Comparison of ENCODE assay signal across 19 cellular contexts in genomic region chr2:38981061-38981669, GRCh38.
A peak's percentile ranks its signal among the peaks of the same experiment; 100 is the strongest.
DNase-seq lines count a peak whose midpoint lies in the region; TF ChIP-seq lines count a peak whose summit lies in the region.
"Had no signal": no experiment of that assay in that cellular context is flagged by ENCODE, and none has a peak within 500 bp of the region (broad histone marks: within the 10 kb centered on the region; RNA-seq: fewer than 3 reads in every experiment).

No MANE protein-coding gene starts in this region.

- TF ChIP-seq CTCF in HEK293 (tag by site-specific recombination; IDR thresholded peaks at IDR 0.05) = no peak
- TF ChIP-seq CTCF in HFFc6 (IDR thresholded peaks at IDR 0.05) = no peak

- no peak overlapping the region for H3K4me3 ChIP-seq in HEK293 (ENCODE audit: low read depth, low read length)
- H3K4me3 ChIP-seq: BLaER1, GM23338 had no signal

- H3K4me1 ChIP-seq in HEK293 (ENCODE audit: control insufficient read depth, insufficient read depth, low read length) = no peaks in the 10 kb centered on the region
- H3K4me1 ChIP-seq: BLaER1, Caco-2 had no signal

- DNase-seq in NCI-H82 (lab: John Stamatoyannopoulos, UW) (peak; percentile 41), NCI-H82 treated with DMSO at 0.1 percent for 48 hours (lab: John Stamatoyannopoulos, UW; ENCODE audit: unreplicated experiment) (no peak), NCI-H2227 treated with DMSO at 0.1 percent for 48 hours (lab: John Stamatoyannopoulos, UW) (peak; percentile 67), left kidney (ENCODE audit: low read depth, low spot score) (peak; percentile 65), HFFc6 (no peak), NCI-H1694 treated with DMSO at 0.1 percent for 48 hours (lab: John Stamatoyannopoulos, UW) (no peak), NCI-H748 treated with DMSO at 0.1 percent for 48 hours (lab: John Stamatoyannopoulos, UW) (no peak)
- DNase-seq: Caco-2; CD4-positive, CD25-positive, alpha-beta regulatory T cell; CD8-positive, alpha-beta T cell; DMS153; DND-41; H9 had no signal

- H3K36me3 ChIP-seq in HEK293 (ENCODE audit: control insufficient read depth in 2 of 2, insufficient read depth in 1 of 2, low read length in 2 of 2) = peaks cover 5 to 19% of the 10 kb centered on the region in 2 experiments; a peak in 2 of 3 replicates

- no peaks in the 10 kb centered on the region for H3K4me1 Mint-ChIP-seq in HFFc6 (ENCODE audit: low read depth)
- H3K4me1 Mint-ChIP-seq: B cell had no signal

- H3K4me3 Mint-ChIP-seq in HFFc6 = no peak overlapping the region
- H3K4me3 Mint-ChIP-seq: B cell; CD4-positive, CD25-positive, alpha-beta regulatory T cell; CD8-positive, alpha-beta T cell; GM23338; H9 had no signal

- peaks cover 1% of the 10 kb centered on the region; the same call in 1 of the 2 replicates for H3K27me3 Mint-ChIP-seq in HFFc6 (ENCODE audit: insufficient read depth)
- H3K27me3 Mint-ChIP-seq: B cell; CD4-positive, CD25-positive, alpha-beta regulatory T cell had no signal

- no peak overlapping the region for H3K27ac ChIP-seq in HEK293 (ENCODE audit: extremely low read depth, low read depth, low read length)
- H3K27ac ChIP-seq: 22Rv1, BLaER1, C4-2B had no signal

- no peaks in the 10 kb centered on the region for H3K9me3 Mint-ChIP-seq in HFFc6
- H3K9me3 Mint-ChIP-seq: CD4-positive, CD25-positive, alpha-beta regulatory T cell; CD8-positive, alpha-beta T cell; GM23338; H9 had no signal

- H3K36me3 Mint-ChIP-seq in HFFc6 (ENCODE audit: low read depth) = peaks cover 8% of the 10 kb centered on the region

- no peaks in the 10 kb centered on the region for H3K9me3 ChIP-seq in HEK293 (ENCODE audit: control insufficient read depth, insufficient read depth, low read depth, low read length)
- H3K9me3 ChIP-seq: BLaER1, Caco-2 had no signal

- no peak overlapping the region for H3K27ac Mint-ChIP-seq in HFFc6
- H3K27ac Mint-ChIP-seq: B cell; CD4-positive, CD25-positive, alpha-beta regulatory T cell; CD8-positive, alpha-beta T cell; GM23338; H9 had no signal

- POLR2A ChIA-PET in HEK293 (lab: Yijun Ruan, JAX) = no interaction called here

- CTCF ChIA-PET in HEK293 (lab: Yijun Ruan, JAX) = interaction anchor here (0.6 kb wide), 1 partner anchor 33 kb away, joined by 4 read pairs; no protein-coding TSS in a partner anchor

TF ChIP-seq in HEK293, 187 proteins besides CTCF, POLR2A, EP300 and RAD21:
- TF ChIP-seq ZBTB6 (tag by site-specific recombination; IDR thresholded peaks at IDR 0.05) (no peak), PRDM6 (tag by site-specific recombination; IDR thresholded peaks at IDR 0.05) (0 out of 2 replicates have a peak, but pooled peaks have one; percentile 36), ZBTB20 (tag by site-specific recombination; IDR thresholded peaks at IDR 0.05) (no peak), SCRT1 (tag by site-specific recombination; IDR thresholded peaks at IDR 0.05; ENCODE audit: borderline replicate concordance) (no peak), SP7 (tag by site-specific recombination; IDR thresholded peaks at IDR 0.05) (peak; percentile 74)

Comparison
In these comparisons a context has a peak if more than half of its experiments do, and no peak if none do; other contexts are left out.
1. DNase-seq: peak in NCI-H82 (single experiment), NCI-H2227 treated with DMSO at 0.1 percent for 48 hours (single experiment) and left kidney (single experiment); none in NCI-H82 treated with DMSO at 0.1 percent for 48 hours (single experiment), HFFc6 (single experiment), NCI-H1694 treated with DMSO at 0.1 percent for 48 hours (single experiment) and NCI-H748 treated with DMSO at 0.1 percent for 48 hours (single experiment).